In the genomic region with DNA sequence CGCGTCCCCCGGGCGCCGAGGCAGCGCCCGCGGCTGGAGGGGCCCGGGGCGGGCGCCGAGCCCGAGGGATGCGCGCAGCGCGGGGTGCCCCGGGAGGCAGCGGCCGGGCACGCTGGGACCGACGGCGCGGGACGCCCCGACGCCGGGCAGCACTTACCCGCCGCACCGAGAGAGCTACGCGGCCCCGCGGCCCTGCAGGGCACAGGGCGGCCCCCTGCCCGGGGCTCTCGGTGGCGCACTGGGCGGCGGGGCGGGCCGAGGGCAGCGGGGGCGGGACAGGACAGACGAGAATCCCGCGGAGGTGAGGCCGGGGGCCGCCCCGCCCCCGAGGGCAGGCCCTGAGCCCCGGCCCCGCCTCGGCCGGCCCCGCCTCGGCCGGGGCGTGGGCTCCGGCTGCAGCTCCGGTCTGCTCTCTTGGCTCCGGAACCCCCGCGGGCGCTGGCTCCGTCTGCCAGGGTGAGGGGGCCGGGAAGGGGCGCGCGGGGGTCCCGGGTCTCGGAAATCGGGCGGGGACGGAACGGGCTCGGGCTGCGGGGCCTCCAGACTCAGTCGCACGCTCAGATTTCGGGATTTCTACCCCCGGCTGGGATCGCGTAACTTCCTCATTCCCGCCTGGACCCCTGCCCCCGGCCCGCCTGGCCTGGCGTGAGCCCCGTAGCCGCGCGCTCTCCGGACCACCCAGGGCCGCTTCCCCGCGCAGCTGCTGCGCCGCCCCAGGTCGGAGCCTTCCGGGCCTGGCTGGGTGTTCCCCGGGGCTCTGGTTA, we compare ENCODE assay signal across 8 cellular contexts. TPM values are rescaled to one million over a fixed set of nuclear protein-coding genes. Genes with fewer than 3 reads are reported as not detected.
DNase-seq lines count a peak whose midpoint lies in the region; ATAC-seq and TF ChIP-seq lines count a peak whose summit lies in the region.

A gene with protein sequence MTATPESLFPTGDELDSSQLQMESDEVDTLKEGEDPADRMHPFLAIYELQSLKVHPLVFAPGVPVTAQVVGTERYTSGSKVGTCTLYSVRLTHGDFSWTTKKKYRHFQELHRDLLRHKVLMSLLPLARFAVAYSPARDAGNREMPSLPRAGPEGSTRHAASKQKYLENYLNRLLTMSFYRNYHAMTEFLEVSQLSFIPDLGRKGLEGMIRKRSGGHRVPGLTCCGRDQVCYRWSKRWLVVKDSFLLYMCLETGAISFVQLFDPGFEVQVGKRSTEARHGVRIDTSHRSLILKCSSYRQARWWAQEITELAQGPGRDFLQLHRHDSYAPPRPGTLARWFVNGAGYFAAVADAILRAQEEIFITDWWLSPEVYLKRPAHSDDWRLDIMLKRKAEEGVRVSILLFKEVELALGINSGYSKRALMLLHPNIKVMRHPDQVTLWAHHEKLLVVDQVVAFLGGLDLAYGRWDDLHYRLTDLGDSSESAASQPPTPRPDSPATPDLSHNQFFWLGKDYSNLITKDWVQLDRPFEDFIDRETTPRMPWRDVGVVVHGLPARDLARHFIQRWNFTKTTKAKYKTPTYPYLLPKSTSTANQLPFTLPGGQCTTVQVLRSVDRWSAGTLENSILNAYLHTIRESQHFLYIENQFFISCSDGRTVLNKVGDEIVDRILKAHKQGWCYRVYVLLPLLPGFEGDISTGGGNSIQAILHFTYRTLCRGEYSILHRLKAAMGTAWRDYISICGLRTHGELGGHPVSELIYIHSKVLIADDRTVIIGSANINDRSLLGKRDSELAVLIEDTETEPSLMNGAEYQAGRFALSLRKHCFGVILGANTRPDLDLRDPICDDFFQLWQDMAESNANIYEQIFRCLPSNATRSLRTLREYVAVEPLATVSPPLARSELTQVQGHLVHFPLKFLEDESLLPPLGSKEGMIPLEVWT (plus strand): TSS at position 383 of the 764 bp plus-strand sequence. CDS start 621 bp downstream, outside the sequence.

- peak within 1 kb of the TSS; percentile 76 for H3K4me3 Mint-ChIP-seq in activated CD8-positive, alpha-beta T cell treated with anti-CD3 and anti-CD28 coated beads, Interleukin-2, amount 10 ng/mL, durations not matched to agents 7 days and 5 days

- H3K27me3 Mint-ChIP-seq in activated CD8-positive, alpha-beta T cell treated with anti-CD3 and anti-CD28 coated beads, Interleukin-2, amount 10 ng/mL, durations not matched to agents 7 days and 5 days (ENCODE audit: low read depth): peaks cover 5% of the 10 kb centered on the region

- H3K9me3 ChIP-seq in lung (ENCODE audit: control insufficient read depth in 2 of 2, insufficient read depth in 1 of 2, low read length in 1 of 2): no peaks in the 10 kb centered on the region

- peaks cover 16% of the 10 kb centered on the region for H3K4me1 Mint-ChIP-seq in activated CD8-positive, alpha-beta T cell treated with anti-CD3 and anti-CD28 coated beads, Interleukin-2, amount 10 ng/mL, durations not matched to agents 7 days and 5 days (ENCODE audit: low read depth)

- H3K9me3 Mint-ChIP-seq in activated CD8-positive, alpha-beta T cell treated with anti-CD3 and anti-CD28 coated beads, Interleukin-2, amount 10 ng/mL, durations not matched to agents 7 days and 5 days (ENCODE audit: insufficient read depth): no peaks in the 10 kb centered on the region

- DNase-seq in AG09319 (ENCODE audit: extremely low read depth, low read depth) (peak; percentile 44), NCI-H82 (lab: John Stamatoyannopoulos, UW) (peak; percentile 95), lung (ENCODE audit: low spot score) (peak; percentile 84)
- peak; percentile 90 for DNase-seq in activated CD8-positive, alpha-beta T cell treated with anti-CD3 and anti-CD28 coated beads, Interleukin-2, amount 10 ng/mL, durations not matched to agents 7 days and 5 days
- peak; percentile 82 for DNase-seq in effector CD4-positive, alpha-beta T cell
- DNase-seq in stimulated activated CD4-positive, alpha-beta T cell treated with anti-CD3 and anti-CD28 coated beads, TNF-alpha, amount 100 ng/mL, for 1 hour (ENCODE audit: low read depth in 3 of 3, low spot score in 1 of 3): peak; percentile 64 to 80 (median 70)

- CTCF ChIA-PET in activated CD8-positive, alpha-beta T cell treated with anti-CD3 and anti-CD28 coated beads, Interleukin-2, amount 10 ng/mL, durations not matched to agents 7 days and 5 days (lab: Charles Lee): interaction anchor here (0.8 to 2.1 kb wide), 6 partner anchors 10 to 97 kb away, joined by 3 to 8 read pairs (median 4); a partner anchor contains a TSS

- TF ChIP-seq CTCF in AG09319 (IDR thresholded peaks at IDR 0.05; ENCODE audit: low read depth, low read length): no peak
- TF ChIP-seq CTCF in lung (IDR thresholded peaks at IDR 0.05; ENCODE audit: control extremely low read depth, extremely low read depth): no peak

- POLR2A ChIA-PET in activated CD8-positive, alpha-beta T cell treated with anti-CD3 and anti-CD28 coated beads, Interleukin-2, amount 10 ng/mL, durations not matched to agents 7 days and 5 days (lab: Charles Lee): interaction anchor here (0.6 to 2.0 kb wide), 6 partner anchors 11 to 132 kb away, joined by 3 to 12 read pairs (median 3); a partner anchor contains a TSS

- H3K27ac ChIP-seq in lung (ENCODE audit: low read depth in 1 of 2, low read length in 1 of 2): peak within 1 kb of the TSS; percentile 24 to 77

- H3K4me3 ChIP-seq in lung: peak within 1 kb of the TSS; percentile 75

- peaks cover 11% of the 10 kb centered on the region for H3K36me3 Mint-ChIP-seq in activated CD8-positive, alpha-beta T cell treated with anti-CD3 and anti-CD28 coated beads, Interleukin-2, amount 10 ng/mL, durations not matched to agents 7 days and 5 days (ENCODE audit: low read depth)

- WGBS in lung, 2 donors: 0 to 1% methylated on average over 64 to 103 of the region's 103 CpGs

- ATAC-seq in GM18909 (IDR thresholded peaks at IDR 0.05; ENCODE audit: poor library complexity, unreplicated experiment): peak; percentile 91
- ATAC-seq in HG03159 (IDR thresholded peaks at IDR 0.05; ENCODE audit: unreplicated experiment): peak; percentile 91
- ATAC-seq in activated CD8-positive, alpha-beta T cell treated with anti-CD3 and anti-CD28 coated beads, Interleukin-2, amount 10 ng/mL, durations not matched to agents 7 days and 5 days: peak; percentile 99
- ATAC-seq in lung (ENCODE audit: insufficient read depth, low FRiP score): peak; percentile 100

- peaks cover 4 to 11% of the 10 kb centered on the region in 2 donors for H3K4me1 ChIP-seq in lung (ENCODE audit: control insufficient read depth in 2 of 2, insufficient read depth in 2 of 2, low read length in 2 of 2)

- H3K36me3 ChIP-seq in lung (ENCODE audit: control insufficient read depth in 2 of 2, insufficient read depth in 2 of 2, low read length in 2 of 2): peaks cover 0 to 2% of the 10 kb centered on the region in 2 donors

- no peaks in the 10 kb centered on the region for H3K27me3 ChIP-seq in lung (ENCODE audit: control insufficient read depth, insufficient read depth)

- no peak within 1 kb of the TSS for H3K27ac Mint-ChIP-seq in activated CD8-positive, alpha-beta T cell treated with anti-CD3 and anti-CD28 coated beads, Interleukin-2, amount 10 ng/mL, durations not matched to agents 7 days and 5 days

RNA-seq across cellular contexts. Expression of the gene that starts here (rescaled TPM):
- 10 to 100 TPM; 11.6 to 20.0 TPM for total RNA-seq in activated CD8-positive, alpha-beta T cell treated with anti-CD3 and anti-CD28 coated beads, Interleukin-2, amount 10 ng/mL, durations not matched to agents 7 days and 5 days
- 10 to 100 TPM; 27.1 to 42.3 TPM for total RNA-seq in lung
- 10 to 100 TPM; 18.0 to 22.4 TPM for polyA plus RNA-seq in lung

Comparison
In these comparisons a context has a peak if more than half of its experiments do, and no peak if none do; other contexts are left out.
1. Peak in every context shown above with its lines: DNase-seq, ATAC-seq, H3K4me3 ChIP-seq and H3K27ac ChIP-seq.
2. DNase-seq: peak in every context shown above with its lines; median percentile 95 in NCI-H82; 90 in activated CD8-positive, alpha-beta T cell treated with anti-CD3 and anti-CD28 coated beads, Interleukin-2, amount 10 ng/mL, durations not matched to agents 7 days and 5 days; 84 in lung; 82 in effector CD4-positive, alpha-beta T cell; 70 in stimulated activated CD4-positive, alpha-beta T cell treated with anti-CD3 and anti-CD28 coated beads, TNF-alpha, amount 100 ng/mL, for 1 hour; 44 in AG09319.